Comparison of ENCODE assay signal across 13 cellular contexts in the genomic region with DNA sequence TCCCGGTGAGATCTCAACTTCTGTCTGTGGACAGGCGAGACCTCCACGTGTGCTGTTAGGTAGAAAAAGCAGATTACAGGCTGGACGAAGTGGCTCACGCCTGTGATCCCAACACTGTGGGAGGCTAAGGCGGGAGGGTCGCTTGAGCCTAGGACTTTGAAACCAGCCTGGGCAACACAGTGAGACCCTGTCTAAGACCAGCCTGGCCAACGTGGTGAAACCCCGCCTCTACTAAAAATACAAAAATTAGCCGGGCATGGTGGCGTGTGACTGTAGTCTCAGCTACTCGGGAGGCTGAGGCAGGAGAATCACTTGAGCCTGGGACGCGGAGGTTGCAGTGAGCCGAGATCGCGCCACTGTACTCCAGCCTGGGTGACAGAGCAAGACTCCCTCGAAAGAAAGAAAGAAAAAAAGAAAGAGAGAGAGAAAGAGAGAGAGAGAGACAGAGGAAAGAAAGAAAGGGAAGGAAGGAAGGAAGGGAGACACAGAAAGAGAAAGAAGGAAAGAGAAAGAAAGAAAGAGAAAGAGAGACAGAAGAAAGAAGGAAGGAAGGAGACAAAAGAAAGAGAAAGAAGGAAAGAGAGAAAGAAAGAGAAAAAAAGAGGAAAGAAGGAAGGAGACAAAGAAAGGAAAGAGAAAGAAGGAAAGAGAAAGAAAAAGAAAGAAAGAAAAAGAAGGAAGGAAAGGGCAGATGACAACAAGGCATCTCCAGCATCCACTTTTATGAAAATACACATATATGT. TPM values are rescaled to one million over a fixed set of nuclear protein-coding genes. Genes with fewer than 3 reads are reported as not detected.
A peak's percentile ranks its signal among the peaks of the same experiment; 100 is the strongest.
DNase-seq lines count a peak whose midpoint lies in the region; ATAC-seq and TF ChIP-seq lines count a peak whose summit lies in the region.
"Had no signal": no experiment of that assay in that cellular context is flagged by ENCODE, and none has a peak within 500 bp of the region (broad histone marks: within the 10 kb centered on the region; RNA-seq: fewer than 3 reads in every experiment).

No MANE protein-coding gene starts in this region.

- ATAC-seq in Right ventricle myocardium inferior: no peak
- ATAC-seq: activated CD8-positive, alpha-beta memory T cell treated with anti-CD3 and anti-CD28 coated beads, Interleukin-2, amount 10 ng/mL, durations not matched to agents 7 days and 5 days; stimulated activated naive CD8-positive, alpha-beta T cell treated with anti-CD3 and anti-CD28 coated beads, Interleukin-15, Interleukin-2, amounts not matched to agents 100 U/mL and 50 U/mL, for 24 hours had no signal

- H3K27me3 ChIP-seq in left ventricle myocardium inferior (ENCODE audit: low read depth): no peaks in the 10 kb centered on the region
- H3K27me3 ChIP-seq in esophagus squamous epithelium: no peaks in the 10 kb centered on the region
- H3K27me3 ChIP-seq in ovary: no peaks in the 10 kb centered on the region
- no peaks in the 10 kb centered on the region for H3K27me3 ChIP-seq in uterus
- H3K27me3 ChIP-seq: cardiac muscle cell had no signal

- H3K27ac ChIP-seq in left ventricle myocardium inferior (replicated peaks) (peak overlapping the region; percentile 25), esophagus squamous epithelium (peak overlapping the region; percentile 35 to 81 (median 63)), ovary (peak overlapping the region; percentile 52 to 54), uterus (peak overlapping the region; percentile 68 to 69)
- H3K27ac ChIP-seq: cardiac muscle cell had no signal

- H3K9me3 ChIP-seq in left ventricle myocardium inferior (replicated peaks) (no peaks in the 10 kb centered on the region), esophagus squamous epithelium (no peaks in the 10 kb centered on the region), ovary (no peaks in the 10 kb centered on the region), uterus (no peaks in the 10 kb centered on the region)

- no peaks in the 10 kb centered on the region for H3K36me3 ChIP-seq in left ventricle myocardium inferior
- H3K36me3 ChIP-seq in esophagus squamous epithelium: no peaks in the 10 kb centered on the region
- H3K36me3 ChIP-seq in ovary: no peaks in the 10 kb centered on the region
- no peaks in the 10 kb centered on the region for H3K36me3 ChIP-seq in uterus
- H3K36me3 ChIP-seq: cardiac muscle cell had no signal

- intact Hi-C loops in left ventricle myocardium inferior (cut with micrococcal nuclease): no loop called here
- intact Hi-C loops in Right ventricle myocardium inferior (cut with DNase I): no loop called here
- intact Hi-C loops in esophagus squamous epithelium (cut with DNase I): no loop called here
- intact Hi-C loops in ovary (cut with DNase I): loop anchor here in 1 of 4 donors (5.0 kb wide), 1 partner anchor 70 kb away; no protein-coding TSS in a partner anchor
- intact Hi-C loops in uterus (cut with DNase I; ENCODE audit: low total_unique reads): no loop called here

- TF ChIP-seq EP300 in ovary (IDR thresholded peaks at IDR 0.05): no peak

- TF ChIP-seq POLR2A in esophagus squamous epithelium (IDR thresholded peaks at IDR 0.05) (no peak), ovary (IDR thresholded peaks at IDR 0.05) (no peak), uterus (IDR thresholded peaks at IDR 0.05) (no peak)

- TF ChIP-seq CTCF in left ventricle myocardium inferior (IDR thresholded peaks at IDR 0.05; ENCODE audit: borderline replicate concordance) (no peak), esophagus squamous epithelium (IDR thresholded peaks at IDR 0.05) (no peak), ovary (IDR thresholded peaks at IDR 0.05) (no peak), uterus (IDR thresholded peaks at IDR 0.05) (no peak)

- peaks cover 34% of the 10 kb centered on the region for H3K4me1 ChIP-seq in left ventricle myocardium inferior
- H3K4me1 ChIP-seq in esophagus squamous epithelium: peaks cover 11 to 19% (median 18%) of the 10 kb centered on the region in 3 donors
- peaks cover 15% of the 10 kb centered on the region for H3K4me1 ChIP-seq in ovary (ENCODE audit: insufficient read depth)
- H3K4me1 ChIP-seq in uterus: peaks cover 5 to 7% of the 10 kb centered on the region in 2 donors

- DNase-seq in left ventricle myocardium inferior (no peak), Right ventricle myocardium inferior (ENCODE audit: missing footprints) (no peak), esophagus squamous epithelium (lab: John Stamatoyannopoulos, UW) (no peak), ovary (peak in 1 of 5 donors; percentile 16), uterus (no peak), hippocampal formation (lab: John Stamatoyannopoulos, UW) (no peak), NCI-H82 (lab: John Stamatoyannopoulos, UW) (no peak), NCI-H1930 (lab: John Stamatoyannopoulos, UW) (no peak)
- DNase-seq: ACHN; activated CD8-positive, alpha-beta memory T cell treated with anti-CD3 and anti-CD28 coated beads, Interleukin-2, amount 10 ng/mL, durations not matched to agents 7 days and 5 days; activated naive CD4-positive, alpha-beta T cell treated with anti-CD3 and anti-CD28 coated beads for 36 hours; stimulated activated naive CD8-positive, alpha-beta T cell treated with anti-CD3 and anti-CD28 coated beads, Interleukin-15, Interleukin-2, amounts not matched to agents 100 U/mL and 50 U/mL, for 24 hours had no signal

- H3K4me3 ChIP-seq in left ventricle myocardium inferior (peak overlapping the region; percentile 45), esophagus squamous epithelium (peak overlapping the region in 3 of 4 donors; percentile 21 to 47 (median 29)), ovary (no peak overlapping the region), uterus (no peak overlapping the region)
- H3K4me3 ChIP-seq: cardiac muscle cell had no signal

- WGBS in esophagus squamous epithelium, 2 donors: 42 to 60% methylated on average over 12 to 15 of the region's 18 CpGs
- WGBS in ovary, 3 donors: 67 to 75% (median 73%) methylated on average over 18 of the region's 18 CpGs

RNA-seq across cellular contexts. Expression of gene SUN1, which starts 29.6 kb away (rescaled TPM):
- total RNA-seq in left ventricle myocardium inferior (183 TPM), Right ventricle myocardium inferior (176 TPM), esophagus squamous epithelium (100 to 1,000 TPM in 3 of 4 donors, 10 to 100 TPM in 1; 78.0 to 113 (median 105) TPM), ovary (100 to 1,000 TPM; 140 to 196 (median 154) TPM), uterus (100 to 1,000 TPM; 139 to 624 (median 446) TPM)
- 100 to 1,000 TPM; 100 to 135 TPM for polyA plus RNA-seq in ovary

Comparison
In these comparisons a context has a peak if more than half of its experiments do, and no peak if none do; other contexts are left out.
1. H3K4me3 ChIP-seq: peak in left ventricle myocardium inferior (single experiment) and esophagus squamous epithelium (3 of 4); none in ovary (single experiment) and uterus (0 of 2).
2. Peak in every context shown above with its lines, with median percentiles within 50 percentile points of each other: H3K27ac ChIP-seq.